Comparison of ENCODE assay signal across 8 cellular contexts in genomic region chr15:74542192-74543042, GRCh38. TPM values are rescaled to one million over a fixed set of nuclear protein-coding genes. Genes with fewer than 3 reads are reported as not detected.
DNase-seq lines count a peak whose midpoint lies in the region; ATAC-seq and TF ChIP-seq lines count a peak whose summit lies in the region.

No MANE protein-coding gene starts in this region.

- 57 to 60% (median 59%) methylated on average over 8 of the region's 8 CpGs for WGBS in ovary, 3 donors

- TF ChIP-seq EP300 in ovary (IDR thresholded peaks at IDR 0.05), result no peak

- H3K4me3 ChIP-seq in GM12875 (ENCODE audit: low read depth, low read length) (peak overlapping the region; percentile 80), epithelial cell of proximal tubule (ENCODE audit: low read depth, low read length) (peak overlapping the region; percentile 75), ovary (peak overlapping the region; percentile 51)

- H3K27me3 ChIP-seq in ovary, result no peaks in the 10 kb centered on the region

- DNase-seq in OCI-M1 (lab: John Stamatoyannopoulos, UW) (peak; percentile 56), epithelial cell of proximal tubule (ENCODE audit: low read depth) (no peak), ovary (no peak), AG08395 (ENCODE audit: low spot score) (no peak)
- DNase-seq in activated CD4-positive, alpha-beta T cell treated with anti-CD3 and anti-CD28 coated beads, Interleukin-2, amount 50 U/mL, for 4 hours, result no peak

- no peak overlapping the region for H3K27ac ChIP-seq in ovary

- H3K36me3 ChIP-seq in ovary, result no peaks in the 10 kb centered on the region

- H3K9me3 ChIP-seq in ovary, result no peaks in the 10 kb centered on the region

- TF ChIP-seq CTCF in GM12875 (IDR thresholded peaks at IDR 0.05; ENCODE audit: borderline replicate concordance, insufficient read depth, low read depth, low read length), result no peak
- no peak for TF ChIP-seq CTCF in epithelial cell of proximal tubule (conservative IDR thresholded peaks at IDR 0.05; ENCODE audit: low read depth, low read length)
- TF ChIP-seq CTCF in ovary (IDR thresholded peaks at IDR 0.05), result no peak

- intact Hi-C loops in ovary (cut with DNase I), result loop anchor here in 3 of 4 donors (5.0 to 10.0 kb wide), 2 partner anchors 75 to 78 kb away; partner anchors contain the start of genes CLK3 (in 2 of the 3) and UBL7 (in 1 of the 3)

- no peak for TF ChIP-seq POLR2A in ovary (IDR thresholded peaks at IDR 0.05)

- H3K4me1 ChIP-seq in ovary (ENCODE audit: insufficient read depth), result peaks cover 11% of the 10 kb centered on the region

- ATAC-seq in GM19455 (IDR thresholded peaks at IDR 0.05; ENCODE audit: unreplicated experiment) (no peak), HG02840 (IDR thresholded peaks at IDR 0.05; ENCODE audit: low FRiP score, unreplicated experiment) (no peak)

RNA-seq across cellular contexts. Expression of gene ARID3B, which starts 1.4 kb away (rescaled TPM):
- total RNA-seq in epithelial cell of proximal tubule (13.3 and 22.4 TPM in 2 replicates), ovary (1 to 10 TPM; 1.6 to 4.9 (median 2.8) TPM)
- 1 to 10 TPM; 1.2 to 1.4 TPM for polyA plus RNA-seq in ovary
